ENCODE assay signal across 7 cellular contexts in genomic region chr2:144523606-144524131, GRCh38. TPM values are rescaled to one million over a fixed set of nuclear protein-coding genes. Genes with fewer than 3 reads are reported as not detected.
A peak's percentile ranks its signal among the peaks of the same experiment; 100 is the strongest.
DNase-seq lines count a peak whose midpoint lies in the region; ATAC-seq and TF ChIP-seq lines count a peak whose summit lies in the region.

No MANE protein-coding gene starts in this region.

- no peaks in the 10 kb centered on the region for H3K9me3 ChIP-seq in HAP-1
- no peaks in the 10 kb centered on the region for H3K9me3 ChIP-seq in SK-N-MC (ENCODE audit: low read depth, low read length)

- no peaks in the 10 kb centered on the region for H3K9me3 Mint-ChIP-seq in progenitor cell of endocrine pancreas (ENCODE audit: low read depth)

- H3K4me3 Mint-ChIP-seq in progenitor cell of endocrine pancreas (ENCODE audit: low read depth): peak overlapping the region; percentile 47

- DNase-seq in HAP-1 (ENCODE audit: low spot score in 2 of 2): no peak
- DNase-seq in SK-N-MC (ENCODE audit: low read depth, low spot score): no peak
- peak; percentile 32 for DNase-seq in fibroblast of the aortic adventitia (ENCODE audit: low read depth)
- no peak for DNase-seq in progenitor cell of endocrine pancreas (ENCODE audit: low spot score, unreplicated experiment)

- peaks cover 7% of the 10 kb centered on the region for H3K4me1 Mint-ChIP-seq in progenitor cell of endocrine pancreas (ENCODE audit: low read depth)

- peak overlapping the region; percentile 80 for H3K27ac ChIP-seq in SK-N-MC

- no peak overlapping the region for H3K27ac Mint-ChIP-seq in progenitor cell of endocrine pancreas

- H3K27me3 Mint-ChIP-seq in progenitor cell of endocrine pancreas: peaks cover 56% of the 10 kb centered on the region

- no peaks in the 10 kb centered on the region for H3K27me3 ChIP-seq in HAP-1 (ENCODE audit: low read depth)

- no peaks in the 10 kb centered on the region for H3K36me3 Mint-ChIP-seq in progenitor cell of endocrine pancreas (ENCODE audit: insufficient read depth)

- in situ Hi-C loops in HAP-1 (cut with MboI; ENCODE audit: low sequenced_read_pairs): no loop called here

- H3K9ac ChIP-seq in SK-N-MC (ENCODE audit: insufficient read length): peak overlapping the region; percentile 72

- TF ChIP-seq CTCF in fibroblast of the aortic adventitia (IDR thresholded peaks at IDR 0.05; ENCODE audit: insufficient read depth, low read length): no peak
- no peak for TF ChIP-seq CTCF in progenitor cell of endocrine pancreas (IDR thresholded peaks at IDR 0.05; ENCODE audit: unreplicated experiment)

- peaks cover 41% of the 10 kb centered on the region for H3K4me1 ChIP-seq in HAP-1

- H3K4me3 ChIP-seq in HAP-1 (peak overlapping the region; percentile 31), SK-N-MC (peak overlapping the region; percentile 84), fibroblast of the aortic adventitia (ENCODE audit: low read depth, low read length) (peak overlapping the region; percentile 69)

- H3K36me3 ChIP-seq in HAP-1 (replicated peaks) (no peaks in the 10 kb centered on the region), SK-N-MC (ENCODE audit: insufficient read depth, low read length) (no peaks in the 10 kb centered on the region; the same call in 1 of the 2 replicates)

- ATAC-seq in GM18858 (IDR thresholded peaks at IDR 0.05; ENCODE audit: unreplicated experiment) (no peak), GM21515 (IDR thresholded peaks at IDR 0.05; ENCODE audit: unreplicated experiment) (no peak), HG03342 (IDR thresholded peaks at IDR 0.05; ENCODE audit: unreplicated experiment) (no peak)

RNA-seq across cellular contexts. Expression of gene ZEB2, which starts 3.8 kb away (rescaled TPM):
- total RNA-seq in fibroblast of the aortic adventitia (ENCODE audit: low replicate concordance) (104 and 129 TPM in 2 replicates), progenitor cell of endocrine pancreas (0.07 and 0.49 TPM in 2 replicates)

Comparison
In these comparisons a context has a peak if more than half of its experiments do, and no peak if none do; other contexts are left out.
1. H3K4me3 ChIP-seq: peak in every context shown above with its lines; median percentile 84 in SK-N-MC; 69 in fibroblast of the aortic adventitia; 31 in HAP-1.
2. RNA of gene ZEB2, which starts 3.8 kb away (total RNA-seq): 104 to 129 TPM in fibroblast of the aortic adventitia; 0.07 to 0.49 TPM in progenitor cell of endocrine pancreas; every median in the first group is over 10 times any median in the second.